ENCODE assay signal across 18 cellular contexts in genomic region chr2:83705146-83705545, GRCh38.
"Had no signal": no experiment of that assay in that cellular context is flagged by ENCODE, and none has a peak within 500 bp of the region (broad histone marks: within the 10 kb centered on the region; RNA-seq: fewer than 3 reads in every experiment).

No MANE protein-coding gene starts in this region.

- H3K36me3 ChIP-seq: brain microvascular endothelial cell had no signal

- H3K27me3 ChIP-seq: brain microvascular endothelial cell had no signal

- DNase-seq: activated B cell treated with CpG ODN at 0.5 μM for 24 hours; activated CD4-positive, alpha-beta T cell treated with anti-CD3 and anti-CD28 coated beads for 1 hour; activated CD4-positive, alpha-beta T cell treated with anti-CD3 and anti-CD28 coated beads, Interleukin-2, amount 10 ng/mL, durations not matched to agents 24 days and 14 days; activated CD4-positive, alpha-beta T cell treated with anti-CD3 and anti-CD28 coated beads, Interleukin-2, amount 50 U/mL, for 48 hours; activated CD8-positive, alpha-beta memory T cell treated with anti-CD3 and anti-CD28 coated beads, Interleukin-2, amount 10 ng/mL, durations not matched to agents 7 days and 5 days; activated gamma-delta T cell; activated naive CD4-positive, alpha-beta T cell treated with anti-CD3 and anti-CD28 coated beads for 36 hours; activated T-cell treated with anti-CD3 and anti-CD28 coated beads, Interleukin-2, amount 50 U/mL, for 4 hours; brain microvascular endothelial cell; KG1; NCI-H1092; NCI-H1436; NCI-H2029 treated with DMSO at 0.1 percent for 48 hours; NCI-H526; PC-3; SHP77 treated with DMSO at 0.1 percent for 48 hours; T-helper 17 cell; T-helper 9 cell had no signal

- ATAC-seq: activated CD8-positive, alpha-beta memory T cell treated with anti-CD3 and anti-CD28 coated beads, Interleukin-2, amount 10 ng/mL, durations not matched to agents 7 days and 5 days; activated T-cell treated with anti-CD3 and anti-CD28 coated beads, Interleukin-2, amount 50 U/mL, for 4 hours; PC-3; T-helper 17 cell had no signal

- H3K27ac ChIP-seq: brain microvascular endothelial cell had no signal
